8 cellular contexts compared by ENCODE assay signal in genomic region chr18:37476182-37476581, GRCh38.
DNase-seq lines count a peak whose midpoint lies in the region; TF ChIP-seq lines count a peak whose summit lies in the region.

No MANE protein-coding gene starts in this region.

- peaks cover 5% of the 10 kb centered on the region for H3K27me3 ChIP-seq in BJ (ENCODE audit: control insufficient read depth, insufficient read depth, low read length)
- H3K27me3 ChIP-seq in tibial artery: peaks cover 0 to 43% of the 10 kb centered on the region in 2 donors

- no peaks in the 10 kb centered on the region for H3K36me3 ChIP-seq in BJ (ENCODE audit: control insufficient read depth, insufficient read depth, low read length)
- H3K36me3 ChIP-seq in tibial artery: no peaks in the 10 kb centered on the region

- intact Hi-C loops in posterior cingulate gyrus (cut with DNase I) (no loop called here), tibial artery (cut with DNase I; ENCODE audit: low total_unique reads) (no loop called here)

- POLR2A ChIA-PET in BJ (lab: Charles Lee): no interaction called here

- H3K4me1 ChIP-seq in tibial artery: no peaks in the 10 kb centered on the region

- no peak for DNase-seq in BJ (ENCODE audit: low read depth)
- peak; percentile 17 to 63 (median 43) for DNase-seq in NCI-H1417 (lab: John Stamatoyannopoulos, UW)
- peak; percentile 56 for DNase-seq in dermis blood vessel endothelial cell
- peak in 8 of 10 donors; percentile 44 to 93 (median 53) for DNase-seq in posterior cingulate gyrus
- no peak for DNase-seq in occipital lobe (lab: John Stamatoyannopoulos, UW)
- DNase-seq in tibial artery: no peak
- no peak for DNase-seq in NCI-H524 treated with DMSO at 0.1 percent for 48 hours (lab: John Stamatoyannopoulos, UW)

- no peak overlapping the region for H3K4me3 ChIP-seq in BJ (ENCODE audit: low read depth, low read length)
- no peak overlapping the region for H3K4me3 ChIP-seq in tibial artery

- TF ChIP-seq CTCF in BJ (IDR thresholded peaks at IDR 0.05; ENCODE audit: insufficient read depth, low read depth, low read length) (peak; percentile 73), GM12874 (IDR thresholded peaks at IDR 0.05; ENCODE audit: insufficient read depth, low read depth, low read length) (peak; percentile 65), tibial artery (IDR thresholded peaks at IDR 0.05) (peak in 1 of 2 experiments; percentile 19)

- no peaks in the 10 kb centered on the region for H3K9me3 ChIP-seq in tibial artery

- no peak overlapping the region for H3K27ac ChIP-seq in tibial artery

- CTCF ChIA-PET in BJ (lab: Yijun Ruan, JAX): interaction anchor here (0.7 to 3.3 kb wide), 9 partner anchors 9 to 133 kb away, joined by 3 to 30 read pairs (median 4); no protein-coding TSS in a partner anchor

Comparison
In these comparisons a context has a peak if more than half of its experiments do, and no peak if none do; other contexts are left out.
1. DNase-seq: peak in NCI-H1417 (3 of 3), dermis blood vessel endothelial cell (single experiment) and posterior cingulate gyrus (8 of 10); none in BJ (single experiment), occipital lobe (single experiment), tibial artery (0 of 2) and NCI-H524 treated with DMSO at 0.1 percent for 48 hours (single experiment).